ENCODE assay signal across 8 cellular contexts in genomic region chr6:13336553-13336952, GRCh38. TPM values are rescaled to one million over a fixed set of nuclear protein-coding genes. Genes with fewer than 3 reads are reported as not detected.
A peak's percentile ranks its signal among the peaks of the same experiment; 100 is the strongest.
DNase-seq lines count a peak whose midpoint lies in the region; ATAC-seq, FAIRE-seq and TF ChIP-seq lines count a peak whose summit lies in the region.

No MANE protein-coding gene starts in this region.

- H3K4me3 Mint-ChIP-seq in H9, result no peak overlapping the region

- no peak overlapping the region for H4K91ac ChIP-seq in H9 (ENCODE audit: insufficient read length, low read depth, low read length)

- no peaks in the 10 kb centered on the region for H3K79me2 ChIP-seq in H9 (ENCODE audit: insufficient read depth, low read length)

- no peaks in the 10 kb centered on the region for H3K79me1 ChIP-seq in H9 (ENCODE audit: insufficient read depth, low read depth, low read length, poor library complexity, severe bottlenecking)

- H3K27ac Mint-ChIP-seq in H9, result no peak overlapping the region

- peaks cover 2% of the 10 kb centered on the region; the same call in 1 of the 2 replicates for H3K4me1 ChIP-seq in H9 (ENCODE audit: insufficient read depth, low read length)
- peaks cover 0 to 2% of the 10 kb centered on the region in 2 donors for H3K4me1 ChIP-seq in kidney (ENCODE audit: control insufficient read depth in 1 of 2, insufficient read depth in 1 of 2, low read depth in 1 of 2, low read length in 2 of 2)

- no peak overlapping the region for H3K27ac ChIP-seq in H9 (ENCODE audit: insufficient read length, low read depth, low read length)
- no peak overlapping the region for H3K27ac ChIP-seq in caudate nucleus (ENCODE audit: low read depth, low read length)
- no peak overlapping the region for H3K27ac ChIP-seq in kidney (ENCODE audit: low read depth in 2 of 2, low read length in 2 of 2)

- H3K36me3 Mint-ChIP-seq in H9 (ENCODE audit: insufficient read depth in 1 of 3, low read depth in 3 of 3), result no peaks in the 10 kb centered on the region; a peak in 1 of 7 replicates

- peak; percentile 90 for TF ChIP-seq CTCF in AG09319 (IDR thresholded peaks at IDR 0.05; ENCODE audit: low read depth, low read length)
- TF ChIP-seq CTCF in H9 (conservative IDR thresholded peaks at IDR 0.05), result peak; percentile 91
- peak; percentile 97 for TF ChIP-seq CTCF in kidney (IDR thresholded peaks at IDR 0.05; ENCODE audit: borderline replicate concordance, extremely low read depth, insufficient read depth)

- no peak overlapping the region for H2BK20ac ChIP-seq in H9 (ENCODE audit: low read depth, low read length, poor library complexity, severe bottlenecking)

- no peaks in the 10 kb centered on the region for H4K20me1 ChIP-seq in H9 (ENCODE audit: control insufficient read depth, insufficient read depth, insufficient read length)

- H3K9ac ChIP-seq in H9 (ENCODE audit: extremely low read depth, insufficient read length, low read length), result no peak overlapping the region
- no peak overlapping the region for H3K9ac ChIP-seq in kidney (ENCODE audit: low read length in 2 of 2)

- H3K27me3 ChIP-seq in H9 (ENCODE audit: insufficient read depth, low read length), result no peaks in the 10 kb centered on the region

- H3K14ac ChIP-seq in H9 (ENCODE audit: insufficient read depth, low read length), result no peak overlapping the region

- no peak overlapping the region for H3K4me2 ChIP-seq in H9 (ENCODE audit: insufficient read depth, insufficient read length, low read length)

- H3K36me3 ChIP-seq in kidney (ENCODE audit: control insufficient read depth in 1 of 2, insufficient read depth in 2 of 2, low read length in 2 of 2), result no peaks in the 10 kb centered on the region

- H2BK15ac ChIP-seq in H9 (ENCODE audit: low read depth, low read length), result no peak overlapping the region

- no peak overlapping the region for H2BK12ac ChIP-seq in H9 (ENCODE audit: insufficient read length, low read depth, low read length)

- H2AK5ac ChIP-seq in H9 (ENCODE audit: insufficient read length, low read length), result no peak overlapping the region

- no peak overlapping the region for H3K4me3 ChIP-seq in kidney (ENCODE audit: low read length in 2 of 2)

- H3K23me2 ChIP-seq in H9 (ENCODE audit: insufficient read length, low read depth, low read length, poor library complexity, severe bottlenecking), result no peaks in the 10 kb centered on the region

- H3K23ac ChIP-seq in H9 (ENCODE audit: insufficient read length, low read depth, low read length), result no peak overlapping the region

- no peaks in the 10 kb centered on the region for H3K9me3 ChIP-seq in H9 (ENCODE audit: control insufficient read depth, low read depth, low read length)
- H3K9me3 ChIP-seq in kidney (ENCODE audit: control insufficient read depth in 1 of 2, low read length in 2 of 2), result no peaks in the 10 kb centered on the region

- no peak overlapping the region for H2BK120ac ChIP-seq in H9 (ENCODE audit: low read depth, low read length, poor library complexity, severe bottlenecking)

- no peak for ATAC-seq in HG02678 (IDR thresholded peaks at IDR 0.05; ENCODE audit: unreplicated experiment)

- peak; percentile 38 for FAIRE-seq in kidney (lab: Jason Lieb, UNC)

- intact Hi-C loops in kidney (cut with DNase I), result loop anchor here (10.0 kb wide), 1 partner anchor 198 kb away; no protein-coding TSS in a partner anchor

- H4K5ac ChIP-seq in H9 (ENCODE audit: insufficient read length, low read depth, low read length), result no peak overlapping the region

- H3K18ac ChIP-seq in H9 (ENCODE audit: insufficient read length, low read depth, low read length), result no peak overlapping the region

- peaks cover 12 to 14% of the 10 kb centered on the region in 2 experiments for H3K4me1 Mint-ChIP-seq in H9

- no peak overlapping the region for H3K56ac ChIP-seq in H9 (ENCODE audit: insufficient read length, low read depth, low read length)

- no peak overlapping the region for H3T11ph ChIP-seq in H9 (ENCODE audit: low read length)

- no peak overlapping the region for H2BK5ac ChIP-seq in H9 (ENCODE audit: insufficient read length, low read length)

- H2AFZ ChIP-seq in H9 (ENCODE audit: low read length), result peak overlapping the region; percentile 69

- no peaks in the 10 kb centered on the region; the same call in 1 of the 2 replicates for H3K27me3 Mint-ChIP-seq in H9 (ENCODE audit: low read depth)

- DNase-seq in AG09319 (ENCODE audit: extremely low read depth, low read depth) (peak; percentile 93), H9 (peak; percentile 87), NCI-H345 treated with DMSO at 0.1 percent for 48 hours (lab: John Stamatoyannopoulos, UW; ENCODE audit: unreplicated experiment) (peak; percentile 12), caudate nucleus (lab: John Stamatoyannopoulos, UW) (peak in 55 of 61 donors; percentile 20 to 90 (median 59)), kidney (peak; percentile 83)
- DNase-seq in activated CD4-positive, CD25-positive, alpha-beta regulatory T cell (lab: John Stamatoyannopoulos, UW), result peak; percentile 18 to 82 (median 60)
- DNase-seq in stimulated activated CD4-positive, alpha-beta T cell treated with anti-CD3 and anti-CD28 coated beads, Interleukin-1b, Interleukin-23, amount 100 ng/mL, for 4 hours (ENCODE audit: low read depth in 2 of 2), result peak; percentile 62 to 79

- H4K8ac ChIP-seq in H9 (replicated peaks; ENCODE audit: insufficient read length, low read depth, low read length), result no peak overlapping the region

- no peak overlapping the region for H3K4ac ChIP-seq in H9 (ENCODE audit: low read depth, low read length)

- no CpG with 5 or more reads among the region's 11 CpGs for WGBS in H9 (ENCODE audit: extremely low coverage, insufficient read length, low lambda C conversion rate)

- H3K9me3 Mint-ChIP-seq in H9, result peaks cover 3 to 4% of the 10 kb centered on the region in 2 experiments

RNA-seq across cellular contexts. Expression of gene TBC1D7, which starts 8.2 kb away (rescaled TPM):
- 33.9 and 36.9 TPM in 2 replicates for total RNA-seq in H9 (2021)
- total RNA-seq in kidney, result 12.9 TPM
- polyA plus RNA-seq in kidney (ENCODE audit: insufficient read depth, low read depth, low replicate concordance), result 39.4 TPM

Comparison
In these comparisons a context has a peak if more than half of its experiments do, and no peak if none do; other contexts are left out.
1. DNase-seq: peak in every context shown above with its lines; median percentile 93 in AG09319; 87 in H9; 83 in kidney; 70 in stimulated activated CD4-positive, alpha-beta T cell treated with anti-CD3 and anti-CD28 coated beads, Interleukin-1b, Interleukin-23, amount 100 ng/mL, for 4 hours; 60 in activated CD4-positive, CD25-positive, alpha-beta regulatory T cell; 59 in caudate nucleus; 12 in NCI-H345 treated with DMSO at 0.1 percent for 48 hours.